1 cellular context compared by ENCODE assay signal in the genomic region with DNA sequence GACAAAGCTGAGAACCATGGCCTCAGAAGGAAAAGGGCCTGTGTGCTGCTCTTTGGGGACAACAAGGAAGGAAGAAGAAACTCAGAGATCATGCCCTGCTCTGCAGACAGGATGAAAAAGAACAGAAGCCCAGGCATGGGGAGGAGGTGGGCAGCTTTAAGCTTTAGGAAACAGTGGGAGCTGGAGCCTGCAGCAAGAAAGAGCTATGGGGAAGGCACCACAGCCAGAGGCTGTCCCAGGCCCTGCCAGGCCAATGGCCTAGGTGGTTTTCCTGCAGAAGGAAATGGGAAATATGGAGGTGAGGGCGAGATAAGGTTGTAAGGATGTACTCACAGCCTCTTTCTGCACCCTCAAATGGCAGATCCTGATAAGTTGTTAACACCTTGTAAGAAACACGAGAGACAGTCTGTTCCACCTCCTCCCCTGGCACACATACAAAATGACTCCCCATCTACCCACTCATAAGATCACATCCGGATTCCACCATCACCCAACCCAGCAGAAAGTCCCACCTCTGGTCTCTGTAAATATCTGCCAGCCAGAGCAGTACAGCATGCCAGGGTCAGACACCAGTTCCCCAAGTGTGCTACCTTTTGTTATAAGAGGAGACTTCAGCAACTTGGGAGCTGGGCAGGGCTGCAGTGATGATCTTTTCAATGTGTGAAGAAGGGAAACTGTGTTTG.
TF ChIP-seq lines count a peak whose summit lies in the region.

No MANE protein-coding gene starts in this region.

TF ChIP-seq in GM12878, 131 proteins besides CTCF, POLR2A, EP300 and RAD21:
- TF ChIP-seq POLR2AphosphoS2 (IDR thresholded peaks at IDR 0.05; ENCODE audit: low read depth, low read length), result no peak
- TF ChIP-seq ZNF217 (IDR thresholded peaks at IDR 0.05), result no peak
